Comparison of ENCODE assay signal across 8 cellular contexts in the genomic region with DNA sequence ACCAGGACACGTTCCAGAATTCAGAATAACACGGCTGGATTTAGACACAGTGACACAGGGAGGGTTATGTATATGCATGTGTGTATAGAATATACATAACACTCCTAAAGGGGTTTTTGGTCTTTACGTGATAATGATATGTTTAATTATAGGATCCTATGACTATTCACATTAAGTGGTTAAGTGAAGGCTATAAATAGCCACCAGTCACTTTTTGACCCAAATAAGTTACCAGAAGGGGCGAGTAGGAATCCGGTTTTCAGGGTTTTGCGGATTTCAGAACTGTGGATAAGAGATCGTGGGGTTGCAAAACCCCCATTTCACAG. TPM values are rescaled to one million over a fixed set of nuclear protein-coding genes. Genes with fewer than 3 reads are reported as not detected.
A peak's percentile ranks its signal among the peaks of the same experiment; 100 is the strongest.
DNase-seq lines count a peak whose midpoint lies in the region; ATAC-seq, FAIRE-seq and TF ChIP-seq lines count a peak whose summit lies in the region.

No MANE protein-coding gene starts in this region.

- peak overlapping the region; percentile 2 for H2AFZ ChIP-seq in endothelial cell of umbilical vein (ENCODE audit: low read depth, low read length)

- ATAC-seq in HG02798 (IDR thresholded peaks at IDR 0.05; ENCODE audit: poor library complexity, unreplicated experiment) (no peak), HG03095 (IDR thresholded peaks at IDR 0.05; ENCODE audit: unreplicated experiment) (no peak)

- dilution Hi-C loops in endothelial cell of umbilical vein (cut with MboI; ENCODE audit: extremely low pct_ligation_motif_present, low sequenced_read_pairs), result no loop called here

- peak overlapping the region; percentile 47 for H3K27ac ChIP-seq in CD8-positive, alpha-beta memory T cell (ENCODE audit: low read depth, low read length)
- no peak overlapping the region for H3K27ac ChIP-seq in endothelial cell of umbilical vein (ENCODE audit: insufficient read depth, low read depth, low read length)
- H3K27ac ChIP-seq in rectal smooth muscle tissue (ENCODE audit: low read depth, low read length), result peak overlapping the region; percentile 39

- H3K4me1 ChIP-seq in CD8-positive, alpha-beta memory T cell (ENCODE audit: insufficient read depth, low read length), result peaks cover 26% of the 10 kb centered on the region
- H3K4me1 ChIP-seq in endothelial cell of umbilical vein (ENCODE audit: control insufficient read depth, extremely low read depth, insufficient read depth, low read length) (peaks cover 3% of the 10 kb centered on the region), rectal smooth muscle tissue (ENCODE audit: control insufficient read depth, insufficient read depth, low read length) (peaks cover 3% of the 10 kb centered on the region)

- no peak overlapping the region for H3K9ac ChIP-seq in endothelial cell of umbilical vein (replicated peaks; ENCODE audit: extremely low read depth, insufficient read depth, low read length)
- H3K9ac ChIP-seq in rectal smooth muscle tissue (ENCODE audit: low read length), result no peak overlapping the region

- TF ChIP-seq CTCF in endothelial cell of umbilical vein (IDR thresholded peaks at IDR 0.05; ENCODE audit: extremely low read depth in 1 of 2, insufficient read depth in 1 of 2, low read depth in 1 of 2, low read length in 2 of 2), result no peak

- no peak for DNase-seq in CD8-positive, alpha-beta memory T cell
- DNase-seq in NCI-H69 (lab: John Stamatoyannopoulos, UW) (peak; percentile 57), endothelial cell of umbilical vein (ENCODE audit: low read depth, low spot score) (no peak), GOT3 (lab: John Stamatoyannopoulos, UW) (no peak), NCI-H1417 treated with DMSO at 0.1 percent for 48 hours (lab: John Stamatoyannopoulos, UW) (no peak)

- peak overlapping the region; percentile 27 for H3K4me2 ChIP-seq in endothelial cell of umbilical vein (ENCODE audit: insufficient read depth, low read length)

- no peaks in the 10 kb centered on the region for H3K27me3 ChIP-seq in CD8-positive, alpha-beta memory T cell (ENCODE audit: insufficient read depth, low read length, poor library complexity, severe bottlenecking)
- H3K27me3 ChIP-seq in endothelial cell of umbilical vein (ENCODE audit: control insufficient read depth in 2 of 2, insufficient read depth in 2 of 2, low read length in 2 of 2), result peaks cover 0 to 3% of the 10 kb centered on the region in 2 experiments
- H3K27me3 ChIP-seq in rectal smooth muscle tissue (ENCODE audit: control insufficient read depth, insufficient read depth, low read length), result no peaks in the 10 kb centered on the region

- no peaks in the 10 kb centered on the region for H3K27me3 Mint-ChIP-seq in CD8-positive, alpha-beta memory T cell

- FAIRE-seq in endothelial cell of umbilical vein (lab: Jason Lieb, UNC), result no peak

- H3K27ac Mint-ChIP-seq in CD8-positive, alpha-beta memory T cell, result peak overlapping the region; percentile 47 to 79 (median 66)

- POLR2A ChIA-PET in CD8-positive, alpha-beta memory T cell (lab: Charles Lee), result interaction anchor here (0.6 to 1.7 kb wide), 7 partner anchors 10 to 285 kb away, joined by 3 to 36 read pairs (median 6); a partner anchor contains a TSS
- POLR2A ChIA-PET in endothelial cell of umbilical vein (lab: Charles Lee), result interaction anchor here (2.0 kb wide), 1 partner anchor 11 kb away, joined by 11 read pairs; a partner anchor contains a TSS

- H3K36me3 ChIP-seq in CD8-positive, alpha-beta memory T cell (ENCODE audit: insufficient read depth, low read length), result peaks cover 7% of the 10 kb centered on the region
- peaks cover 0 to 6% of the 10 kb centered on the region in 2 experiments for H3K36me3 ChIP-seq in endothelial cell of umbilical vein (ENCODE audit: control insufficient read depth in 2 of 2, extremely low read depth in 1 of 2, insufficient read depth in 2 of 2, low read length in 2 of 2)
- no peaks in the 10 kb centered on the region for H3K36me3 ChIP-seq in rectal smooth muscle tissue (ENCODE audit: control insufficient read depth, insufficient read depth, low read length)

- no TSS peak for BruUV-seq in endothelial cell of umbilical vein (replicated peaks; lab: Mats Ljungman, UMichigan)

- no peaks in the 10 kb centered on the region for H3K9me1 ChIP-seq in endothelial cell of umbilical vein (replicated peaks; ENCODE audit: control insufficient read depth, extremely low read depth, insufficient read depth, low read length)

- peak overlapping the region; percentile 21 to 72 (median 52) for H3K4me3 Mint-ChIP-seq in CD8-positive, alpha-beta memory T cell

- no peaks in the 10 kb centered on the region for H4K20me1 ChIP-seq in endothelial cell of umbilical vein (replicated peaks; ENCODE audit: control insufficient read depth, extremely low read depth, insufficient read depth, low read length)

- H3K36me3 Mint-ChIP-seq in CD8-positive, alpha-beta memory T cell, result peaks cover 0 to 31% (median 8%) of the 10 kb centered on the region in 3 donors

- intact Hi-C loops in endothelial cell of umbilical vein (cut with micrococcal nuclease), result no loop called here

- H3K4me1 Mint-ChIP-seq in CD8-positive, alpha-beta memory T cell, result peaks cover 27 to 49% (median 27%) of the 10 kb centered on the region in 3 donors

- TF ChIP-seq POLR2A in endothelial cell of umbilical vein (IDR thresholded peaks at IDR 0.05; ENCODE audit: low read depth, low read length), result no peak

- CTCF ChIA-PET in CD8-positive, alpha-beta memory T cell (lab: Charles Lee), result interaction anchor here (0.6 to 11.6 kb wide), 9 partner anchors 9 to 333 kb away, joined by 3 to 194 read pairs (median 5); a partner anchor contains a TSS
- CTCF ChIA-PET in endothelial cell of umbilical vein (lab: Charles Lee), result interaction anchor here (0.7 to 2.6 kb wide), 8 partner anchors 9 to 165 kb away, joined by 3 to 17 read pairs (median 6); a partner anchor contains a TSS

- H3K4me3 ChIP-seq in CD8-positive, alpha-beta memory T cell (ENCODE audit: low read length), result no peak overlapping the region
- H3K4me3 ChIP-seq in endothelial cell of umbilical vein (replicated peaks in 1 of 3; ENCODE audit: insufficient read depth in 1 of 3, low read depth in 1 of 3, low read length in 3 of 3) (no peak overlapping the region), rectal smooth muscle tissue (ENCODE audit: low read length) (peak overlapping the region; percentile 45)

- H3K9me3 ChIP-seq in CD8-positive, alpha-beta memory T cell (ENCODE audit: low read length), result no peaks in the 10 kb centered on the region
- H3K9me3 ChIP-seq in endothelial cell of umbilical vein (replicated peaks; ENCODE audit: control insufficient read depth, insufficient read depth, low read length), result no peaks in the 10 kb centered on the region

- H3K9me3 Mint-ChIP-seq in CD8-positive, alpha-beta memory T cell, result peaks cover 0 to 2% (median 0%) of the 10 kb centered on the region in 5 donors

- H3K79me2 ChIP-seq in endothelial cell of umbilical vein (ENCODE audit: control insufficient read depth, insufficient read depth, low read length), result no peaks in the 10 kb centered on the region

RNA-seq across cellular contexts. Expression of a gene that starts 6.9 kb away (rescaled TPM):
- 1 to 10 TPM; 6.6 to 7.7 TPM for total RNA-seq in CD8-positive, alpha-beta memory T cell
- 0.35 TPM for polyA plus RNA-seq in CD8-positive, alpha-beta memory T cell
- not detected in 2 replicates for total RNA-seq in endothelial cell of umbilical vein
- polyA plus RNA-seq in endothelial cell of umbilical vein, result 0.15 and 0.32 TPM in 2 replicates
- 0.08 and 0.10 TPM in 2 replicates for polyA plus RNA-seq in endothelial cell of umbilical vein (2011; cell fraction: cytosol; rRNA removed)
- polyA plus RNA-seq in endothelial cell of umbilical vein (2011; cell fraction: nucleus; rRNA removed), result 0.34 TPM in 1 of 2 replicates, not detected in the other
- not detected in 2 replicates for polyA plus RNA-seq in endothelial cell of umbilical vein (2012)
- not detected in 2 replicates for polyA minus RNA-seq in endothelial cell of umbilical vein
- not detected for polyA minus RNA-seq in endothelial cell of umbilical vein (2011; cell fraction: cytosol; rRNA and poly(A)+ RNA removed)
- not detected in 2 replicates for polyA minus RNA-seq in endothelial cell of umbilical vein (2011; cell fraction: nucleus; rRNA and poly(A)+ RNA removed)

RNA-seq across cellular contexts. Expression of a gene that starts 9.5 kb away (rescaled TPM):
- 10 to 100 TPM; 41.5 to 45.2 TPM for total RNA-seq in CD8-positive, alpha-beta memory T cell
- polyA plus RNA-seq in CD8-positive, alpha-beta memory T cell, result 68.1 TPM
- total RNA-seq in endothelial cell of umbilical vein, result 23.6 and 34.4 TPM in 2 replicates
- 36.9 and 40.0 TPM in 2 replicates for polyA plus RNA-seq in endothelial cell of umbilical vein
- polyA plus RNA-seq in endothelial cell of umbilical vein (2011; cell fraction: cytosol; rRNA removed), result 18.6 and 27.1 TPM in 2 replicates
- 86.2 and 88.9 TPM in 2 replicates for polyA plus RNA-seq in endothelial cell of umbilical vein (2011; cell fraction: nucleus; rRNA removed)
- polyA plus RNA-seq in endothelial cell of umbilical vein (2012), result 18.2 and 24.4 TPM in 2 replicates
- polyA minus RNA-seq in endothelial cell of umbilical vein, result 13.6 and 17.4 TPM in 2 replicates
- polyA minus RNA-seq in endothelial cell of umbilical vein (2011; cell fraction: cytosol; rRNA and poly(A)+ RNA removed), result 14.0 TPM
- polyA minus RNA-seq in endothelial cell of umbilical vein (2011; cell fraction: nucleus; rRNA and poly(A)+ RNA removed), result 9.6 and 12.3 TPM in 2 replicates

RNA-seq across cellular contexts. Expression of a gene that starts 10.6 kb away (rescaled TPM):
- total RNA-seq in CD8-positive, alpha-beta memory T cell, result 100 to 1,000 TPM; 273 to 284 TPM
- 47.4 TPM for polyA plus RNA-seq in CD8-positive, alpha-beta memory T cell
- 50.4 and 51.6 TPM in 2 replicates for total RNA-seq in endothelial cell of umbilical vein
- polyA plus RNA-seq in endothelial cell of umbilical vein, result 27.6 and 30.1 TPM in 2 replicates
- 21.2 and 23.0 TPM in 2 replicates for polyA plus RNA-seq in endothelial cell of umbilical vein (2011; cell fraction: cytosol; rRNA removed)
- polyA plus RNA-seq in endothelial cell of umbilical vein (2011; cell fraction: nucleus; rRNA removed), result 51.0 and 57.7 TPM in 2 replicates
- polyA plus RNA-seq in endothelial cell of umbilical vein (2012), result 22.0 and 31.9 TPM in 2 replicates
- 42.2 and 48.6 TPM in 2 replicates for polyA minus RNA-seq in endothelial cell of umbilical vein
- polyA minus RNA-seq in endothelial cell of umbilical vein (2011; cell fraction: cytosol; rRNA and poly(A)+ RNA removed), result 66.6 TPM
- polyA minus RNA-seq in endothelial cell of umbilical vein (2011; cell fraction: nucleus; rRNA and poly(A)+ RNA removed), result 28.7 and 43.4 TPM in 2 replicates

RNA-seq across cellular contexts. Expression of a gene that starts 15.9 kb away (rescaled TPM):
- total RNA-seq in CD8-positive, alpha-beta memory T cell, result 10 to 100 TPM; 53.7 to 58.1 TPM
- 7.4 TPM for polyA plus RNA-seq in CD8-positive, alpha-beta memory T cell
- total RNA-seq in endothelial cell of umbilical vein, result 10.7 and 14.6 TPM in 2 replicates
- polyA plus RNA-seq in endothelial cell of umbilical vein, result 3.6 and 5.4 TPM in 2 replicates
- 1.5 and 2.9 TPM in 2 replicates for polyA plus RNA-seq in endothelial cell of umbilical vein (2011; cell fraction: cytosol; rRNA removed)
- polyA plus RNA-seq in endothelial cell of umbilical vein (2011; cell fraction: nucleus; rRNA removed), result 14.2 and 14.5 TPM in 2 replicates
- polyA plus RNA-seq in endothelial cell of umbilical vein (2012), result 2.6 and 5.6 TPM in 2 replicates
- polyA minus RNA-seq in endothelial cell of umbilical vein, result 4.0 and 5.1 TPM in 2 replicates
- 21.9 TPM for polyA minus RNA-seq in endothelial cell of umbilical vein (2011; cell fraction: cytosol; rRNA and poly(A)+ RNA removed)
- 5.0 and 13.9 TPM in 2 replicates for polyA minus RNA-seq in endothelial cell of umbilical vein (2011; cell fraction: nucleus; rRNA and poly(A)+ RNA removed)

RNA-seq across cellular contexts. Expression of a gene that starts 24.1 kb away (rescaled TPM):
- total RNA-seq in CD8-positive, alpha-beta memory T cell, result 100 to 1,000 TPM; 336 to 348 TPM
- polyA plus RNA-seq in CD8-positive, alpha-beta memory T cell, result 259 TPM
- total RNA-seq in endothelial cell of umbilical vein, result 213 and 217 TPM in 2 replicates
- polyA plus RNA-seq in endothelial cell of umbilical vein, result 253 and 294 TPM in 2 replicates
- polyA plus RNA-seq in endothelial cell of umbilical vein (2011; cell fraction: cytosol; rRNA removed), result 211 and 218 TPM in 2 replicates
- 484 and 500 TPM in 2 replicates for polyA plus RNA-seq in endothelial cell of umbilical vein (2011; cell fraction: nucleus; rRNA removed)
- 179 and 217 TPM in 2 replicates for polyA plus RNA-seq in endothelial cell of umbilical vein (2012)
- polyA minus RNA-seq in endothelial cell of umbilical vein, result 67.6 and 74.9 TPM in 2 replicates
- polyA minus RNA-seq in endothelial cell of umbilical vein (2011; cell fraction: cytosol; rRNA and poly(A)+ RNA removed), result 87.3 TPM
- polyA minus RNA-seq in endothelial cell of umbilical vein (2011; cell fraction: nucleus; rRNA and poly(A)+ RNA removed), result 57.2 and 87.4 TPM in 2 replicates
